In genomic region chr3:50324351-50325144, GRCh38 we compare ENCODE assay signal across 8 cellular contexts. TPM values are rescaled to one million over a fixed set of nuclear protein-coding genes. Genes with fewer than 3 reads are reported as not detected.
A peak's percentile ranks its signal among the peaks of the same experiment; 100 is the strongest.
DNase-seq lines count a peak whose midpoint lies in the region; ATAC-seq and TF ChIP-seq lines count a peak whose summit lies in the region.

No MANE protein-coding gene starts in this region.

- intact Hi-C loops in naive thymus-derived CD4-positive, alpha-beta T cell (cut with micrococcal nuclease) = loop anchor here (1.0 to 2.0 kb wide), 2 partner anchors 50 to 98 kb away; no protein-coding TSS in a partner anchor
- intact Hi-C loops in testis (cut with DNase I; ENCODE audit: low total_unique reads) = loop anchor here (10.0 kb wide), 1 partner anchor 70 kb away; no protein-coding TSS in a partner anchor

- peak overlapping the region in 6 of 10 donors; percentile 16 to 75 (median 37) for H3K4me3 Mint-ChIP-seq in naive thymus-derived CD4-positive, alpha-beta T cell

- DNase-seq in AG04449 (ENCODE audit: low read depth, low spot score) (no peak), GM20000 (ENCODE audit: low spot score) (peak; percentile 76), NOMO-1 treated with dmso at 0.1 percent for 144 hours (lab: John Stamatoyannopoulos, UW; ENCODE audit: unreplicated experiment) (peak; percentile 46), activated T-cell treated with anti-CD3 and anti-CD28 coated beads for 4 hours (peak; percentile 44), epithelial cell of esophagus (ENCODE audit: low read depth) (peak; percentile 68), testis (peak; percentile 78)
- DNase-seq in naive thymus-derived CD4-positive, alpha-beta T cell = peak in 8 of 9 donors; percentile 24 to 67 (median 46)

- POLR2A ChIA-PET in AG04449 (lab: Yijun Ruan, JAX) = interaction anchor here (1.0 kb wide), 2 partner anchors 12 to 98 kb away, joined by 3 read pairs; no protein-coding TSS in a partner anchor
- POLR2A ChIA-PET in naive thymus-derived CD4-positive, alpha-beta T cell (lab: Charles Lee) = interaction anchor here (0.6 to 34.0 kb wide), 6 partner anchors 10 to 383 kb away, joined by 3 to 656 read pairs (median 6); partner anchors contain the start of genes CYB561D2, HYAL3, NAA80 and NPRL2

- H3K36me3 ChIP-seq in naive thymus-derived CD4-positive, alpha-beta T cell (ENCODE audit: control insufficient read depth in 2 of 3, insufficient read depth in 3 of 3, low read length in 3 of 3) = peaks cover 0 to 20% (median 0%) of the 10 kb centered on the region in 3 experiments
- no peaks in the 10 kb centered on the region for H3K36me3 ChIP-seq in testis (ENCODE audit: low read depth, missing control alignments)

- peak; percentile 28 for ATAC-seq in naive thymus-derived CD4-positive, alpha-beta T cell
- ATAC-seq in GM21723 (IDR thresholded peaks at IDR 0.05; ENCODE audit: unreplicated experiment) = no peak

- peaks cover 0 to 4% (median 0%) of the 10 kb centered on the region in 5 donors for H3K36me3 Mint-ChIP-seq in naive thymus-derived CD4-positive, alpha-beta T cell

- no peaks in the 10 kb centered on the region for H3K27me3 ChIP-seq in naive thymus-derived CD4-positive, alpha-beta T cell (ENCODE audit: control insufficient read depth in 2 of 2, insufficient read depth in 2 of 2, low read length in 2 of 2)
- H3K27me3 ChIP-seq in testis = no peaks in the 10 kb centered on the region

- CTCF ChIA-PET in AG04449 (lab: Yijun Ruan, JAX) = interaction anchor here (0.6 to 3.5 kb wide), 18 partner anchors 9 to 135 kb away, joined by 3 to 37 read pairs (median 6); partner anchors contain the start of genes HYAL3, NAA80 and RASSF1
- CTCF ChIA-PET in naive thymus-derived CD4-positive, alpha-beta T cell (lab: Charles Lee) = interaction anchor here (1.0 to 2.7 kb wide), 9 partner anchors 9 to 129 kb away, joined by 3 to 13 read pairs (median 4); partner anchors contain the start of genes HYAL3 and NAA80

- peaks cover 21 to 23% of the 10 kb centered on the region in 2 donors for H3K4me1 ChIP-seq in naive thymus-derived CD4-positive, alpha-beta T cell (ENCODE audit: control insufficient read depth in 2 of 2, insufficient read depth in 2 of 2, low read length in 2 of 2)
- peaks cover 52% of the 10 kb centered on the region for H3K4me1 ChIP-seq in testis

- no peaks in the 10 kb centered on the region for H3K9me3 ChIP-seq in naive thymus-derived CD4-positive, alpha-beta T cell (ENCODE audit: control insufficient read depth in 2 of 3, low read length in 3 of 3)
- H3K9me3 ChIP-seq in testis = no peaks in the 10 kb centered on the region

- TF ChIP-seq CTCF in AG04449 (IDR thresholded peaks at IDR 0.05; ENCODE audit: insufficient read depth, low read length, missing control alignments) (peak; percentile 93), GM20000 (IDR thresholded peaks at IDR 0.05; ENCODE audit: extremely low read depth, missing control alignments) (peak; percentile 76), epithelial cell of esophagus (IDR thresholded peaks at IDR 0.05; ENCODE audit: insufficient read depth, low read depth, low read length, missing control alignments) (peak; percentile 85), testis (IDR thresholded peaks at IDR 0.05) (peak; percentile 69 to 83 (median 77))

- no peaks in the 10 kb centered on the region for H3K27me3 Mint-ChIP-seq in naive thymus-derived CD4-positive, alpha-beta T cell

- H3K4me1 Mint-ChIP-seq in naive thymus-derived CD4-positive, alpha-beta T cell = peaks cover 17 to 46% (median 39%) of the 10 kb centered on the region in 7 donors

- no peak overlapping the region for H3K27ac ChIP-seq in naive thymus-derived CD4-positive, alpha-beta T cell (ENCODE audit: low read depth, low read length)
- H3K27ac ChIP-seq in testis = peak overlapping the region in 1 of 2 donors; percentile 96

- no peak for TF ChIP-seq POLR2A in testis (IDR thresholded peaks at IDR 0.05)

- WGBS in testis, 2 donors = 32 to 52% methylated on average over 2 to 4 of the region's 4 CpGs

- no peaks in the 10 kb centered on the region for H3K9me3 Mint-ChIP-seq in naive thymus-derived CD4-positive, alpha-beta T cell

- peak overlapping the region; percentile 32 to 86 (median 68) for H3K27ac Mint-ChIP-seq in naive thymus-derived CD4-positive, alpha-beta T cell

- no peak overlapping the region for H3K4me3 ChIP-seq in AG04449 (ENCODE audit: low read depth, low read length)
- H3K4me3 ChIP-seq in epithelial cell of esophagus (ENCODE audit: low read length) = no peak overlapping the region
- no peak overlapping the region for H3K4me3 ChIP-seq in naive thymus-derived CD4-positive, alpha-beta T cell (ENCODE audit: low read length)
- H3K4me3 ChIP-seq in testis = no peak overlapping the region

RNA-seq across cellular contexts. Expression of gene HYAL2, which starts 2.0 kb away (rescaled TPM):
- total RNA-seq in naive thymus-derived CD4-positive, alpha-beta T cell = 1 to 10 TPM; 1.5 to 5.3 (median 3.2) TPM
- 1 to 10 TPM; 2.8 to 4.6 TPM for polyA plus RNA-seq in naive thymus-derived CD4-positive, alpha-beta T cell
- 100 to 1,000 TPM in 1 of 2 donors, 10 to 100 TPM in 1; 90.9 to 111 TPM for total RNA-seq in testis
- polyA plus RNA-seq in testis (ENCODE audit: insufficient read depth, low read depth, low replicate concordance) = 58.6 TPM

RNA-seq across cellular contexts. Expression of gene TUSC2, which starts 3.5 kb away (rescaled TPM):
- total RNA-seq in naive thymus-derived CD4-positive, alpha-beta T cell = 10 to 100 TPM; 16.8 to 25.0 (median 20.5) TPM
- polyA plus RNA-seq in naive thymus-derived CD4-positive, alpha-beta T cell = 10 to 100 TPM; 38.0 to 45.5 TPM
- total RNA-seq in testis = 10 to 100 TPM; 32.7 to 44.5 TPM
- polyA plus RNA-seq in testis (ENCODE audit: insufficient read depth, low read depth, low replicate concordance) = 43.4 TPM

RNA-seq across cellular contexts. Expression of gene RASSF1, which starts 16.1 kb away (rescaled TPM):
- total RNA-seq in naive thymus-derived CD4-positive, alpha-beta T cell = 100 to 1,000 TPM in 1 of 5 experiments, 10 to 100 TPM in 4; 39.4 to 105 (median 69.6) TPM
- polyA plus RNA-seq in naive thymus-derived CD4-positive, alpha-beta T cell = 10 to 100 TPM; 32.7 to 47.9 TPM
- 10 to 100 TPM; 50.0 to 52.2 TPM for total RNA-seq in testis
- 60.1 TPM for polyA plus RNA-seq in testis (ENCODE audit: insufficient read depth, low read depth, low replicate concordance)

RNA-seq across cellular contexts. Expression of gene ZMYND10, which starts 21.0 kb away (rescaled TPM):
- total RNA-seq in naive thymus-derived CD4-positive, alpha-beta T cell = 1 to 10 TPM in 4 of 5 experiments, under 1 TPM in 1; 0.91 to 3.8 (median 2.8) TPM
- polyA plus RNA-seq in naive thymus-derived CD4-positive, alpha-beta T cell = under 1 TPM; 0.07 to 0.30 TPM
- 100 to 1,000 TPM; 241 to 335 TPM for total RNA-seq in testis
- 763 TPM for polyA plus RNA-seq in testis (ENCODE audit: insufficient read depth, low read depth, low replicate concordance)

RNA-seq across cellular contexts. Expression of gene HYAL1, which starts 21.2 kb away (rescaled TPM):
- total RNA-seq in naive thymus-derived CD4-positive, alpha-beta T cell = under 1 TPM in 4 of 5 experiments, not detected in 1; 0.22 to 0.51 (median 0.28) TPM
- polyA plus RNA-seq in naive thymus-derived CD4-positive, alpha-beta T cell = under 1 TPM; 0.12 to 0.41 TPM
- total RNA-seq in testis = 1 to 10 TPM; 2.7 to 3.2 TPM
- polyA plus RNA-seq in testis (ENCODE audit: insufficient read depth, low read depth, low replicate concordance) = 3.7 TPM

Comparison
In these comparisons a context has a peak if more than half of its experiments do, and no peak if none do; other contexts are left out.
1. RNA of gene HYAL2, which starts 2.0 kb away (total RNA-seq): 90.9 to 111 TPM in testis; 1.5 to 5.3 TPM in naive thymus-derived CD4-positive, alpha-beta T cell; every median in the first group is over 10 times any median in the second.
2. Peak in every context shown above with its lines, with median percentiles within 50 percentile points of each other: CTCF ChIP-seq.